In the genomic region with DNA sequence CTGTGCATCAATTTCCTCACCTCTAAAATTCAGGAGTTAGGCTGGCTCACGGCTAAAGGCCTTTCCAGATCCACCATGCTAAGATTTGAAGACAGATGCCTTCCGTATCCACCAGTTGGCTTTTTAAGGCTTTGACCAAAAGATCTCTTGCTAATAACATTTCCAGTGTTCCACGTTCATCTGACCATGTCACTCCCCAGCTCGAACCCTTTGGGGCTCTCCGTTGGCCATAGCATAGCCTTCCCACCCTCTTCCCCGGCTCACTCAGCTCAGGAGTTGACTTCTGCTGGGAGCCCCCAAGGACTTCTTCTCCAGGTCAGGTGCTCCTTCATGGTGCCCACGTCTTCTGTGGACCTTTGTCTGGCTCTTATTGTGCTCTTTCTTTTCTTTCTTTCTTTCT, we compare ENCODE assay signal across 24 cellular contexts. TPM values are rescaled to one million over a fixed set of nuclear protein-coding genes. Genes with fewer than 3 reads are reported as not detected.
A peak's percentile ranks its signal among the peaks of the same experiment; 100 is the strongest.
DNase-seq lines count a peak whose midpoint lies in the region; ATAC-seq, FAIRE-seq and TF ChIP-seq lines count a peak whose summit lies in the region.
"Had no signal": no experiment of that assay in that cellular context is flagged by ENCODE, and none has a peak within 500 bp of the region (broad histone marks: within the 10 kb centered on the region; RNA-seq: fewer than 3 reads in every experiment).

No MANE protein-coding gene starts in this region.

- TF ChIP-seq EP300 in HepG2 (IDR thresholded peaks at IDR 0.05; ENCODE audit: low read depth in 2 of 2, low read length in 2 of 2) (no peak), HepG2 (CRISPR knock-in tag; IDR thresholded peaks at IDR 0.05; ENCODE audit: borderline replicate concordance) (no peak)

- H3K4me1 ChIP-seq in HepG2 (ENCODE audit: insufficient read depth, low read length) (no peaks in the 10 kb centered on the region), right lobe of liver (no peaks in the 10 kb centered on the region)
- H3K4me1 ChIP-seq: A549, HAP-1 had no signal

- TF ChIP-seq POLR2A in HepG2 (IDR thresholded peaks at IDR 0.05; ENCODE audit: insufficient read depth in 1 of 2, low read depth in 2 of 2, low read length in 2 of 2) (no peak), right lobe of liver (IDR thresholded peaks at IDR 0.05) (no peak)

- no peaks in the 10 kb centered on the region for H3K36me3 Mint-ChIP-seq in nephron (ENCODE audit: low read depth)
- H3K36me3 Mint-ChIP-seq: CD4-positive, alpha-beta memory T cell had no signal

- H3K4me3 ChIP-seq in HepG2 (replicated peaks in 1 of 3; ENCODE audit: insufficient read depth in 1 of 3, low read depth in 2 of 3, low read length in 3 of 3) (no peak overlapping the region), right lobe of liver (no peak overlapping the region), bronchial epithelial cell (ENCODE audit: low read depth, low read length) (no peak overlapping the region)
- H3K4me3 ChIP-seq: A549, GM23338, HAP-1 had no signal

- no peaks in the 10 kb centered on the region for H3K9me3 Mint-ChIP-seq in nephron
- H3K9me3 Mint-ChIP-seq: GM23338 had no signal

- TF ChIP-seq CTCF in HepG2 (CRISPR knock-in tag; IDR thresholded peaks at IDR 0.05) (no peak), right lobe of liver (IDR thresholded peaks at IDR 0.05) (no peak), bronchial epithelial cell (IDR thresholded peaks at IDR 0.05; ENCODE audit: insufficient read depth, low read length, severe bottlenecking) (no peak), nephron (IDR thresholded peaks at IDR 0.05; ENCODE audit: unreplicated experiment in 3 of 3) (no peak)

- H3K4me1 Mint-ChIP-seq in nephron, result peaks cover 39% of the 10 kb centered on the region
- H3K4me1 Mint-ChIP-seq: CD4-positive, alpha-beta memory T cell had no signal

- 42% methylated on average over 7 of the region's 7 CpGs for WGBS in HepG2 (ENCODE audit: low lambda C conversion rate)
- 76% methylated on average over 4 of the region's 7 CpGs for WGBS in right lobe of liver (ENCODE audit: insufficient coverage, low coverage, low lambda C conversion rate, missing lambda C conversion rate)

- peaks cover 29% of the 10 kb centered on the region for H3K27me3 Mint-ChIP-seq in nephron (ENCODE audit: low read depth)

- H3K4me3 Mint-ChIP-seq in nephron, result no peak overlapping the region
- H3K4me3 Mint-ChIP-seq: CD4-positive, alpha-beta memory T cell; GM23338; HFFc6 had no signal

- BruUV-seq in HepG2 (replicated peaks; lab: Mats Ljungman, UMichigan), result no TSS peak

- intact Hi-C loops in HepG2 (cut with micrococcal nuclease; ENCODE audit: unreplicated experiment), result no loop called here
- intact Hi-C loops in right lobe of liver (cut with DNase I), result no loop called here

- no peak overlapping the region for H2AFZ ChIP-seq in HepG2 (ENCODE audit: low read length)
- H2AFZ ChIP-seq: GM23338 had no signal

- H3K9me3 ChIP-seq in HepG2 (ENCODE audit: low read length), result no peaks in the 10 kb centered on the region
- H3K9me3 ChIP-seq in right lobe of liver, result no peaks in the 10 kb centered on the region
- H3K9me3 ChIP-seq: A549, HAP-1 had no signal

- ATAC-seq in HepG2, result no peak
- no peak for ATAC-seq in right lobe of liver
- ATAC-seq: A549, GM23338 had no signal

- no peak overlapping the region for H3K4me2 ChIP-seq in HepG2 (ENCODE audit: low read depth, low read length)
- H3K4me2 ChIP-seq: A549, GM23338 had no signal

- no peak overlapping the region for H3K27ac ChIP-seq in HepG2 (ENCODE audit: extremely low read length, insufficient read depth, low read length)
- H3K27ac ChIP-seq in right lobe of liver, result no peak overlapping the region
- H3K27ac ChIP-seq: A549 had no signal

- DNase-seq in HepG2 (ENCODE audit: low spot score) (no peak), right lobe of liver (no peak), bronchial epithelial cell (ENCODE audit: low read depth) (no peak), putamen (ENCODE audit: low spot score) (no peak)
- DNase-seq in activated CD4-positive, CD25-positive, alpha-beta regulatory T cell (lab: John Stamatoyannopoulos, UW), result no peak
- DNase-seq: 8988T; ACHN; AML-193; C1 segment of cervical spinal cord; Calu3; CD4-positive, alpha-beta memory T cell; COR-L47; DMS79 treated with DMSO at 0.1 percent for 48 hours; GF-D8; HFFc6 had no signal

- no peaks in the 10 kb centered on the region for H4K20me1 ChIP-seq in HepG2 (ENCODE audit: insufficient read depth, low read length)

- CTCF ChIA-PET in HepG2 (lab: Yijun Ruan, JAX; ENCODE audit: low intra/inter-chr PET ratio, low total read pairs), result no interaction called here

- no peaks in the 10 kb centered on the region for H3K79me2 ChIP-seq in HepG2 (ENCODE audit: insufficient read depth, low read length)

- no peak overlapping the region for H3K9ac ChIP-seq in HepG2 (ENCODE audit: insufficient read depth, low read depth, low read length)

- peak overlapping the region in 2 of 3 experiments; percentile 54 to 88 for H3K27ac Mint-ChIP-seq in nephron
- H3K27ac Mint-ChIP-seq: CD4-positive, alpha-beta memory T cell; GM23338; HFFc6 had no signal

- in situ Hi-C loops in HepG2 (cut with HindIII; ENCODE audit: extremely low pct_ligation_motif_present, low pct_unique_long_range_greater_than_20kb), result no loop called here

- POLR2A ChIA-PET in HepG2 (lab: Yijun Ruan, JAX), result no interaction called here

- H3K27me3 ChIP-seq in HepG2 (ENCODE audit: control insufficient read depth in 1 of 2, insufficient read depth in 2 of 2, low read length in 2 of 2) (peaks cover 0 to 5% of the 10 kb centered on the region in 2 experiments; a peak in 3 of 5 replicates), right lobe of liver (no peaks in the 10 kb centered on the region), bronchial epithelial cell (ENCODE audit: control insufficient read depth, insufficient read depth, low read length) (no peaks in the 10 kb centered on the region)

- TF ChIP-seq RAD21 in HepG2 (CRISPR knock-in tag; IDR thresholded peaks at IDR 0.05), result no peak

- FAIRE-seq in HepG2 (lab: Jason Lieb, UNC) (no peak), bronchial epithelial cell (lab: Jason Lieb, UNC) (peak; percentile 7)
- FAIRE-seq: A549, GM12891, GM18507, H54 had no signal

- H3K36me3 ChIP-seq in HepG2 (replicated peaks in 1 of 2; ENCODE audit: control insufficient read depth in 1 of 2, insufficient read depth in 2 of 2, low read length in 2 of 2), result no peaks in the 10 kb centered on the region
- no peaks in the 10 kb centered on the region for H3K36me3 ChIP-seq in right lobe of liver
- no peaks in the 10 kb centered on the region for H3K36me3 ChIP-seq in bronchial epithelial cell (ENCODE audit: control insufficient read depth, insufficient read depth, low read length)
- H3K36me3 ChIP-seq: HAP-1 had no signal

TF ChIP-seq in HepG2, 621 proteins besides CTCF, POLR2A, EP300 and RAD21:
- TF ChIP-seq, protein P1, sequence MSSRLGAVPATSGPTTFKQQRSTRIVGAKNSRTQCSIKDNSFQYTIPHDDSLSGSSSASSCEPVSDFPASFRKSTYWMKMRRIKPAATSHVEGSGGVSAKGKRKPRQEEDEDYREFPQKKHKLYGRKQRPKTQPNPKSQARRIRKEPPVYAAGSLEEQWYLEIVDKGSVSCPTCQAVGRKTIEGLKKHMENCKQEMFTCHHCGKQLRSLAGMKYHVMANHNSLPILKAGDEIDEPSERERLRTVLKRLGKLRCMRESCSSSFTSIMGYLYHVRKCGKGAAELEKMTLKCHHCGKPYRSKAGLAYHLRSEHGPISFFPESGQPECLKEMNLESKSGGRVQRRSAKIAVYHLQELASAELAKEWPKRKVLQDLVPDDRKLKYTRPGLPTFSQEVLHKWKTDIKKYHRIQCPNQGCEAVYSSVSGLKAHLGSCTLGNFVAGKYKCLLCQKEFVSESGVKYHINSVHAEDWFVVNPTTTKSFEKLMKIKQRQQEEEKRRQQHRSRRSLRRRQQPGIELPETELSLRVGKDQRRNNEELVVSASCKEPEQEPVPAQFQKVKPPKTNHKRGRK (CRISPR knock-in tag; IDR thresholded peaks at IDR 0.05), result peak; percentile 74; the same call in 1 of the 2 replicates
- no peak for TF ChIP-seq SETDB1 (CRISPR knock-in tag; IDR thresholded peaks at IDR 0.05; ENCODE audit: borderline replicate concordance)
TF ChIP-seq in HepG2: peak in this region for 1.

RNA-seq across cellular contexts. Expression of a gene that starts 53.3 kb away (rescaled TPM):
- total RNA-seq in HepG2 (2016; rRNA removed; fragmentation: Illumina TruSeq; extraction: Trizol) (not detected in 2 replicates), right lobe of liver (under 1 TPM in 4 of 6 experiments, not detected in 2; 0.07 to 0.35 (median 0.23) TPM), bronchial epithelial cell (not detected in 2 replicates)
- total RNA-seq in HepG2 (2016; cell fraction: cytosol; rRNA removed; fragmentation: Illumina TruSeq; extraction: Trizol; ENCODE audit: low read depth), result not detected in 2 replicates
- total RNA-seq in HepG2 (2016; cell fraction: insoluble cytoplasmic fraction; rRNA removed; fragmentation: Illumina TruSeq; extraction: Trizol), result not detected in 2 replicates
- not detected in 2 replicates for total RNA-seq in HepG2 (2016; cell fraction: membrane; rRNA removed; fragmentation: Illumina TruSeq; extraction: Trizol)
- total RNA-seq in HepG2 (2016; cell fraction: nucleus; rRNA removed; fragmentation: Illumina TruSeq; extraction: Trizol), result not detected in 2 replicates
- polyA plus RNA-seq in HepG2 (2011; rRNA removed), result not detected in 2 replicates
- not detected in 2 replicates for polyA plus RNA-seq in HepG2 (2011; cell fraction: cytosol; rRNA removed)
- not detected in 2 replicates for polyA plus RNA-seq in HepG2 (2011; cell fraction: nucleus; rRNA removed)
- polyA plus RNA-seq in HepG2 (2012), result not detected in 2 replicates
- polyA plus RNA-seq in HepG2 (2016; cell fraction: cytosol; fragmentation: Illumina TruSeq; extraction: Trizol; ENCODE audit: low read depth), result not detected in 2 replicates
- not detected in 2 replicates for polyA plus RNA-seq in HepG2 (2016; cell fraction: insoluble cytoplasmic fraction; fragmentation: Illumina TruSeq; extraction: Trizol; ENCODE audit: low read depth)
- not detected in 2 replicates for polyA plus RNA-seq in HepG2 (2016; cell fraction: membrane; fragmentation: Illumina TruSeq; extraction: Trizol; ENCODE audit: low read depth)
- not detected in 2 replicates for polyA plus RNA-seq in HepG2 (2016; cell fraction: nucleus; fragmentation: Illumina TruSeq; extraction: Trizol; ENCODE audit: insufficient read depth, low read depth)
- not detected in 2 replicates for polyA minus RNA-seq in HepG2 (2011; rRNA and poly(A)+ RNA removed; ENCODE audit: low replicate concordance)
- not detected in 2 replicates for polyA minus RNA-seq in HepG2 (2011; cell fraction: cytosol; rRNA and poly(A)+ RNA removed)
- not detected in 2 replicates for polyA minus RNA-seq in HepG2 (2011; cell fraction: nucleus; rRNA and poly(A)+ RNA removed)
- total RNA-seq: G401, HFFc6 had no signal
- polyA plus RNA-seq: A549; BJ; CD4-positive, alpha-beta memory T cell had no signal
